ENCODE assay signal across 12 cellular contexts in the genomic region with DNA sequence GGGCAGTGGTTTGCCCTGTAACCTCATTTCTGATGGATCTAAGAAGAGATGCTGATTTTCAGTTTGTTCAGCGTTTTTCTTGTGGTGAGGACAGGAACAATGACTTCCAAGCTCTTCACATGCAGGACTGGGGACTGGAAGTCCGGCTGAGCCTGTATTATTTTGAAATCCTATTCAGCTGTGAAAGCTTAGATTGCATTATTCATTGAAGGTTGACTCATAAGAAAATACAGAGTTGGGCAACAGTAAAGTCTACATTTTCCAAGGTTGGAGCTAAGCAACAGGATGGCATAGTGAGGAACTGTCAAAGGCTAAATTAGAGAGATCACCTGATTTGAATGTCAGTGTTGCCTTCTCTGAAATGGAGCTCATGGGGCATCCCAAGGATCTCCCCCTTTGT.
DNase-seq lines count a peak whose midpoint lies in the region; ATAC-seq and TF ChIP-seq lines count a peak whose summit lies in the region.
"Had no signal": no experiment of that assay in that cellular context is flagged by ENCODE, and none has a peak within 500 bp of the region (broad histone marks: within the 10 kb centered on the region; RNA-seq: fewer than 3 reads in every experiment).

No MANE protein-coding gene starts in this region.

- H3K27ac ChIP-seq in IMR-90 (ENCODE audit: insufficient read depth, low read length) (peak overlapping the region; percentile 75), mammary epithelial cell (ENCODE audit: insufficient read depth, low read depth, low read length) (peak overlapping the region; percentile 98), lower lobe of right lung (no peak overlapping the region)
- H3K27ac ChIP-seq: HL-60, VCaP had no signal

- TF ChIP-seq CTCF in IMR-90 (conservative IDR thresholded peaks at IDR 0.05; ENCODE audit: low read depth, low read length), result no peak
- TF ChIP-seq CTCF in mammary epithelial cell (conservative IDR thresholded peaks at IDR 0.05 in 1 of 2, IDR thresholded peaks at IDR 0.05 in 1 of 2; ENCODE audit: extremely low read depth in 1 of 2, insufficient read depth in 1 of 2, low read depth in 1 of 2, low read length in 2 of 2), result no peak
- no peak for TF ChIP-seq CTCF in lower lobe of right lung (IDR thresholded peaks at IDR 0.05)

- H3K4me1 ChIP-seq in IMR-90 (ENCODE audit: control insufficient read depth, insufficient read depth, low read length) (peaks cover 15% of the 10 kb centered on the region), mammary epithelial cell (ENCODE audit: insufficient read depth, low read length) (peaks cover 67% of the 10 kb centered on the region), lower lobe of right lung (no peaks in the 10 kb centered on the region)

- H2AK9ac ChIP-seq in IMR-90 (replicated peaks; ENCODE audit: low read depth, low read length, poor library complexity), result peak overlapping the region; percentile 93

- BruUV-seq in IMR-90 (replicated peaks; lab: Mats Ljungman, UMichigan) (no TSS peak), mammary epithelial cell (replicated peaks; lab: Mats Ljungman, UMichigan) (no TSS peak)

- H3K9ac ChIP-seq in IMR-90 (ENCODE audit: low read depth, low read length) (peak overlapping the region; percentile 37; the same call in 1 of the 2 replicates), mammary epithelial cell (ENCODE audit: insufficient read depth, low read length) (peak overlapping the region; percentile 83)

- peak overlapping the region; percentile 91 for H2AK5ac ChIP-seq in IMR-90 (ENCODE audit: low read depth, low read length)

- peak; percentile 66; the same call in 1 of the 2 replicates for TF ChIP-seq POLR2A in IMR-90 (IDR thresholded peaks at IDR 0.05; ENCODE audit: low read depth, low read length)

- no peaks in the 10 kb centered on the region for H3K79me2 ChIP-seq in mammary epithelial cell (ENCODE audit: insufficient read depth, low read length)

- no peak overlapping the region for H3K4me3 Mint-ChIP-seq in stimulated activated naive B cell treated with anti-CD40 and anti-IgM and Interleukin-4, amounts not matched to agents 10 μg/mL and 1 μg/mL and 100 μg/mL, for 72 hours

- H3K18ac ChIP-seq in IMR-90 (ENCODE audit: low read depth, low read length), result peak overlapping the region; percentile 63; the same call in 1 of the 2 replicates

- H2AFZ ChIP-seq in IMR-90 (replicated peaks; ENCODE audit: low read length, poor library complexity), result peak overlapping the region; percentile 81
- no peak overlapping the region for H2AFZ ChIP-seq in mammary epithelial cell (ENCODE audit: low read depth, low read length)

- H4K8ac ChIP-seq in IMR-90 (ENCODE audit: low read depth in 2 of 2, low read length in 2 of 2), result peak overlapping the region; percentile 54 to 99

- H3K36me3 Mint-ChIP-seq in stimulated activated naive B cell treated with anti-CD40 and anti-IgM and Interleukin-4, amounts not matched to agents 10 μg/mL and 1 μg/mL and 100 μg/mL, for 72 hours, result no peaks in the 10 kb centered on the region

- no peak overlapping the region for H3K27ac Mint-ChIP-seq in stimulated activated naive B cell treated with anti-CD40 and anti-IgM and Interleukin-4, amounts not matched to agents 10 μg/mL and 1 μg/mL and 100 μg/mL, for 72 hours

- H2BK5ac ChIP-seq in IMR-90 (ENCODE audit: low read depth, low read length, poor library complexity, severe bottlenecking), result peak overlapping the region; percentile 94

- H3K27me3 ChIP-seq in IMR-90 (ENCODE audit: control insufficient read depth, insufficient read depth, low read length) (no peaks in the 10 kb centered on the region), mammary epithelial cell (ENCODE audit: insufficient read depth, low read length) (no peaks in the 10 kb centered on the region), lower lobe of right lung (ENCODE audit: low read depth) (no peaks in the 10 kb centered on the region)

- TF ChIP-seq RAD21 in IMR-90 (IDR thresholded peaks at IDR 0.05; ENCODE audit: low read length), result no peak

- H4K5ac ChIP-seq in IMR-90 (ENCODE audit: low read depth, low read length), result peak overlapping the region; percentile 66

- H4K20me1 ChIP-seq in IMR-90 (ENCODE audit: insufficient read depth, low read length), result no peaks in the 10 kb centered on the region
- H4K20me1 ChIP-seq in mammary epithelial cell (ENCODE audit: insufficient read depth, low read length), result no peaks in the 10 kb centered on the region

- H3K79me1 ChIP-seq in IMR-90 (ENCODE audit: low read depth in 1 of 2, low read length in 2 of 2), result no peaks in the 10 kb centered on the region

- H3K56ac ChIP-seq in IMR-90 (ENCODE audit: extremely low read depth, insufficient read depth, low read length), result peak overlapping the region; percentile 93

- H3K9me3 ChIP-seq in IMR-90 (ENCODE audit: control insufficient read depth, insufficient read depth, low read length) (no peaks in the 10 kb centered on the region), mammary epithelial cell (replicated peaks; ENCODE audit: insufficient read depth, low read length) (peaks cover 3% of the 10 kb centered on the region), lower lobe of right lung (no peaks in the 10 kb centered on the region)

- H2BK120ac ChIP-seq in IMR-90 (ENCODE audit: low read depth, low read length), result peak overlapping the region; percentile 99

- peak overlapping the region; percentile 79; the same call in 2 of the 3 replicates for H2BK15ac ChIP-seq in IMR-90 (ENCODE audit: low read depth, low read length)

- peaks cover 7% of the 10 kb centered on the region for H3K9me1 ChIP-seq in IMR-90 (ENCODE audit: insufficient read depth, low read length)

- intact Hi-C loops in IMR-90 (cut with micrococcal nuclease) (no loop called here), mammary epithelial cell (cut with micrococcal nuclease) (no loop called here), lower lobe of right lung (cut with DNase I) (no loop called here), head of caudate nucleus (cut with DNase I) (no loop called here)

- H3K36me3 ChIP-seq in IMR-90 (ENCODE audit: control insufficient read depth, insufficient read depth, low read length) (no peaks in the 10 kb centered on the region), mammary epithelial cell (ENCODE audit: insufficient read depth, low read length) (no peaks in the 10 kb centered on the region), lower lobe of right lung (no peaks in the 10 kb centered on the region)

- H3K4ac ChIP-seq in IMR-90 (ENCODE audit: low read depth, low read length), result peak overlapping the region; percentile 99

- H4K91ac ChIP-seq in IMR-90 (ENCODE audit: insufficient read depth, low read depth, low read length), result peak overlapping the region; percentile 98

- CTCF ChIA-PET in IMR-90 (lab: Yijun Ruan, JAX), result interaction anchor here (1.7 kb wide), 1 partner anchor 19 kb away, joined by 6 read pairs; no protein-coding TSS in a partner anchor
- CTCF ChIA-PET in mammary epithelial cell (lab: Charles Lee; ENCODE audit: low non-redundant PET), result interaction anchor here (0.6 kb wide), 1 partner anchor 299 kb away, joined by 3 read pairs; no protein-coding TSS in a partner anchor

- dilution Hi-C loops in IMR-90 (cut with HindIII; ENCODE audit: low sequenced_read_pairs, unreplicated experiment), result no loop called here
- dilution Hi-C loops in mammary epithelial cell (cut with HindIII; ENCODE audit: low sequenced_read_pairs), result no loop called here

- ATAC-seq in IMR-90 (ENCODE audit: low read depth) (peak; percentile 70), lower lobe of right lung (peak; percentile 20 to 22), HG03159 (IDR thresholded peaks at IDR 0.05; ENCODE audit: unreplicated experiment) (no peak)
- no peak for ATAC-seq in stimulated activated naive B cell treated with anti-CD40 and anti-IgM and Interleukin-4, amounts not matched to agents 10 μg/mL and 1 μg/mL and 100 μg/mL, for 72 hours (replicated peaks)

- H3K27me3 Mint-ChIP-seq in stimulated activated naive B cell treated with anti-CD40 and anti-IgM and Interleukin-4, amounts not matched to agents 10 μg/mL and 1 μg/mL and 100 μg/mL, for 72 hours, result no peaks in the 10 kb centered on the region

- DNase-seq in AG08395 (ENCODE audit: low spot score) (peak; percentile 78), IMR-90 (peak; percentile 88), mammary epithelial cell (peak; percentile 90), lower lobe of right lung (no peak), head of caudate nucleus (no peak), NCI-H345 treated with DMSO at 0.1 percent for 48 hours (lab: John Stamatoyannopoulos, UW; ENCODE audit: unreplicated experiment) (no peak)
- no peak for DNase-seq in stimulated activated naive B cell treated with anti-CD40 and anti-IgM and Interleukin-4, amounts not matched to agents 10 μg/mL and 1 μg/mL and 100 μg/mL, for 72 hours
- DNase-seq: nephron progenitor cell; stimulated activated CD4-positive, alpha-beta T cell treated with anti-CD3 and anti-CD28 coated beads, Interleukin-2, amount 100 ng/mL, for 24 hours had no signal

- peak overlapping the region; percentile 69 for H3K4me2 ChIP-seq in IMR-90 (ENCODE audit: low read depth, low read length)
- peak overlapping the region; percentile 62 for H3K4me2 ChIP-seq in mammary epithelial cell (ENCODE audit: insufficient read depth, low read depth, low read length)

- H3K14ac ChIP-seq in IMR-90 (replicated peaks; ENCODE audit: low read depth, low read length), result peak overlapping the region; percentile 95

- H3K4me3 ChIP-seq in IMR-90 (ENCODE audit: insufficient read depth, low read depth, low read length) (peak overlapping the region; percentile 12; the same call in 1 of the 2 replicates), mammary epithelial cell (replicated peaks in 1 of 3; ENCODE audit: insufficient read depth in 1 of 3, low read depth in 2 of 3, low read length in 3 of 3) (peak overlapping the region in 1 of 3 experiments; percentile 15), lower lobe of right lung (no peak overlapping the region)

- no CpG with 5 or more reads among the region's 2 CpGs for WGBS in IMR-90 (ENCODE audit: extremely low coverage in 2 of 2, insufficient read length in 1 of 2), 2 experiments
- WGBS in mammary epithelial cell (ENCODE audit: low coverage, missing lambda C conversion rate), result 0% methylated on average over 2 of the region's 2 CpGs

- H2BK20ac ChIP-seq in IMR-90 (ENCODE audit: low read depth, low read length), result peak overlapping the region; percentile 98

- POLR2A ChIA-PET in IMR-90 (lab: Charles Lee; ENCODE audit: unreplicated experiment), result no interaction called here

- no peaks in the 10 kb centered on the region for H3K4me1 Mint-ChIP-seq in stimulated activated naive B cell treated with anti-CD40 and anti-IgM and Interleukin-4, amounts not matched to agents 10 μg/mL and 1 μg/mL and 100 μg/mL, for 72 hours

- in situ Hi-C loops in IMR-90 (cut with MboI; ENCODE audit: low sequenced_read_pairs), result loop anchor here (25.0 kb wide), 3 partner anchors 733 to 1383 kb away; a partner anchor contains a TSS
- in situ Hi-C loops in mammary epithelial cell (cut with MboI; ENCODE audit: low sequenced_read_pairs in 2 of 2), result loop anchor here in 1 of 2 donors (25.0 kb wide), 1 partner anchor 1208 kb away; a partner anchor contains a TSS

- peaks cover 0 to 2% of the 10 kb centered on the region in 2 donors for H3K9me3 Mint-ChIP-seq in stimulated activated naive B cell treated with anti-CD40 and anti-IgM and Interleukin-4, amounts not matched to agents 10 μg/mL and 1 μg/mL and 100 μg/mL, for 72 hours
- H3K9me3 Mint-ChIP-seq: nephron progenitor cell had no signal

- peak overlapping the region; percentile 100 for H3K23ac ChIP-seq in IMR-90 (ENCODE audit: low read depth, low read length)

Comparison
In these comparisons a context has a peak if more than half of its experiments do, and no peak if none do; other contexts are left out.
1. DNase-seq: peak in AG08395 (single experiment), IMR-90 (single experiment) and mammary epithelial cell (single experiment); none in lower lobe of right lung (single experiment), head of caudate nucleus (0 of 42), NCI-H345 treated with DMSO at 0.1 percent for 48 hours (single experiment) and stimulated activated naive B cell treated with anti-CD40 and anti-IgM and Interleukin-4, amounts not matched to agents 10 μg/mL and 1 μg/mL and 100 μg/mL, for 72 hours (single experiment).
2. ATAC-seq: peak in IMR-90 (single experiment) and lower lobe of right lung (2 of 2); none in HG03159 (single experiment) and stimulated activated naive B cell treated with anti-CD40 and anti-IgM and Interleukin-4, amounts not matched to agents 10 μg/mL and 1 μg/mL and 100 μg/mL, for 72 hours (0 of 2).